ENCODE assay signal across 20 cellular contexts in genomic region chr4:182716207-182716606, GRCh38.
DNase-seq lines count a peak whose midpoint lies in the region; ATAC-seq and TF ChIP-seq lines count a peak whose summit lies in the region.
"Had no signal": no experiment of that assay in that cellular context is flagged by ENCODE, and none has a peak within 500 bp of the region (broad histone marks: within the 10 kb centered on the region; RNA-seq: fewer than 3 reads in every experiment).

No MANE protein-coding gene starts in this region.

- H2AFZ ChIP-seq in GM23338, result no peak overlapping the region

- H3K9me2 ChIP-seq in GM23338 (ENCODE audit: insufficient read depth), result no peaks in the 10 kb centered on the region

- H3K9me3 ChIP-seq in WERI-Rb-1 (ENCODE audit: severe bottlenecking) (no peaks in the 10 kb centered on the region), iPS-18a (ENCODE audit: control insufficient read depth, low read depth, low read length) (no peaks in the 10 kb centered on the region)
- H3K9me3 ChIP-seq: BE2C, SJSA1 had no signal

- H3K27ac ChIP-seq in GM23338 (ENCODE audit: low read depth) (peak overlapping the region; percentile 61; the same call in 1 of the 2 replicates), WERI-Rb-1 (peak overlapping the region; percentile 51), iPS-18a (ENCODE audit: low read length) (peak overlapping the region; percentile 11)
- H3K27ac ChIP-seq: SJSA1 had no signal

- peak overlapping the region; percentile 46 for H3K4me2 ChIP-seq in GM23338

- H3K4me1 ChIP-seq in GM23338 (ENCODE audit: insufficient read depth), result peaks cover 14% of the 10 kb centered on the region
- H3K4me1 ChIP-seq in iPS-18a (ENCODE audit: control insufficient read depth, low read depth, low read length), result peaks cover 16% of the 10 kb centered on the region
- H3K4me1 ChIP-seq: SJSA1 had no signal

- H3F3A ChIP-seq in GM23338 (replicated peaks; ENCODE audit: low read depth), result no peaks in the 10 kb centered on the region

- peak overlapping the region; percentile 78; the same call in 1 of the 2 replicates for H3K27ac Mint-ChIP-seq in GM23338
- H3K27ac Mint-ChIP-seq in neural crest cell (ENCODE audit: unreplicated experiment), result peak overlapping the region; percentile 32
- H3K27ac Mint-ChIP-seq: IgD-negative memory B cell had no signal

- DNase-seq in GM23338 (ENCODE audit: low spot score) (peak; percentile 44), WERI-Rb-1 (no peak), neural crest cell (ENCODE audit: low read depth, low spot score) (no peak)
- DNase-seq: BE2C, EL, GF-D8, HCEC 1CT, MV-4-11, NCI-H1105 treated with DMSO at 0.1 percent for 48 hours, NCI-H1694 treated with DMSO at 0.1 percent for 48 hours, NCI-H2081 treated with DMSO at 0.1 percent for 48 hours, NCI-H446 treated with DMSO at 0.1 percent for 48 hours, NCI-H526 treated with DMSO at 0.1 percent for 48 hours had no signal

- H3K36me3 ChIP-seq in GM23338 (ENCODE audit: insufficient read depth) (no peaks in the 10 kb centered on the region), WERI-Rb-1 (no peaks in the 10 kb centered on the region), iPS-18a (ENCODE audit: control insufficient read depth, low read depth, low read length) (no peaks in the 10 kb centered on the region)

- ATAC-seq in GM23338 (peak; percentile 71), HG03571 (IDR thresholded peaks at IDR 0.05; ENCODE audit: unreplicated experiment) (no peak), GM18498 (IDR thresholded peaks at IDR 0.05; ENCODE audit: unreplicated experiment) (no peak), HG03378 (IDR thresholded peaks at IDR 0.05; ENCODE audit: unreplicated experiment) (no peak)
- ATAC-seq: Right ventricle myocardium inferior had no signal

- H3K27me3 ChIP-seq in GM23338 (ENCODE audit: insufficient read depth) (no peaks in the 10 kb centered on the region), WERI-Rb-1 (ENCODE audit: insufficient read depth, low read depth, severe bottlenecking) (no peaks in the 10 kb centered on the region), iPS-18a (ENCODE audit: control insufficient read depth, insufficient read depth, low read length) (no peaks in the 10 kb centered on the region)
- H3K27me3 ChIP-seq: BE2C, SJSA1 had no signal

- H3K79me2 ChIP-seq in GM23338 (replicated peaks; ENCODE audit: insufficient read depth), result no peaks in the 10 kb centered on the region

- H3K36me3 Mint-ChIP-seq in GM23338 (ENCODE audit: low read depth) (peaks cover 9% of the 10 kb centered on the region), neural crest cell (ENCODE audit: low read depth) (peaks cover 10% of the 10 kb centered on the region)

- no peaks in the 10 kb centered on the region for H4K20me1 ChIP-seq in GM23338 (replicated peaks; ENCODE audit: insufficient read depth)

- no peak overlapping the region for H3K9ac ChIP-seq in iPS-18a (ENCODE audit: low read length)

- no peaks in the 10 kb centered on the region for H3K9me3 Mint-ChIP-seq in GM23338
- H3K9me3 Mint-ChIP-seq in neural crest cell, result no peaks in the 10 kb centered on the region

- H3K4me1 Mint-ChIP-seq in GM23338 (peaks cover 20% of the 10 kb centered on the region), neural crest cell (peaks cover 10% of the 10 kb centered on the region)
- H3K4me1 Mint-ChIP-seq: IgD-negative memory B cell had no signal

- H3K4me3 Mint-ChIP-seq in GM23338 (no peak overlapping the region), neural crest cell (no peak overlapping the region)
- H3K4me3 Mint-ChIP-seq: IgD-negative memory B cell had no signal

- TF ChIP-seq CTCF in GM23338 (conservative IDR thresholded peaks at IDR 0.05; ENCODE audit: low read depth in 2 of 2), result no peak
- no peak for TF ChIP-seq CTCF in WERI-Rb-1 (IDR thresholded peaks at IDR 0.05; ENCODE audit: low read depth, low read length)
- TF ChIP-seq CTCF in neural crest cell (conservative IDR thresholded peaks at IDR 0.05), result no peak

- peak overlapping the region; percentile 13; the same call in 1 of the 2 replicates for H3K4me3 ChIP-seq in GM23338
- peak overlapping the region; percentile 11 for H3K4me3 ChIP-seq in WERI-Rb-1 (ENCODE audit: low read depth, low read length)
- peak overlapping the region; percentile 6 for H3K4me3 ChIP-seq in iPS-18a (ENCODE audit: low read length)
- H3K4me3 ChIP-seq: SJSA1 had no signal

- H3K27me3 Mint-ChIP-seq in GM23338 (ENCODE audit: insufficient read depth, low read depth, poor library complexity), result no peaks in the 10 kb centered on the region
- H3K27me3 Mint-ChIP-seq in neural crest cell (ENCODE audit: low read depth), result no peaks in the 10 kb centered on the region
- H3K27me3 Mint-ChIP-seq: IgD-negative memory B cell had no signal

TF ChIP-seq in GM23338, 12 proteins besides CTCF, POLR2A, EP300 and RAD21:
- TF ChIP-seq EZH2 (IDR thresholded peaks at IDR 0.05; ENCODE audit: low read depth, unreplicated experiment), result no peak
- TF ChIP-seq ZNF114 (CRISPR knock-in tag; IDR thresholded peaks at IDR 0.05), result no peak
- TF ChIP-seq REST (IDR thresholded peaks at IDR 0.05; ENCODE audit: unreplicated experiment), result no peak
- TF ChIP-seq NANOG (IDR thresholded peaks at IDR 0.05; ENCODE audit: borderline replicate concordance), result no peak
- no peak for TF ChIP-seq STAT1 (IDR thresholded peaks at IDR 0.05; ENCODE audit: unreplicated experiment)
- no peak for TF ChIP-seq EZH2phosphoT487 (IDR thresholded peaks at IDR 0.05; ENCODE audit: unreplicated experiment)

Comparison
In these comparisons a context has a peak if more than half of its experiments do, and no peak if none do; other contexts are left out.
1. H3K27ac ChIP-seq: peak in every context shown above with its lines; median percentile 61 in GM23338; 51 in WERI-Rb-1; 11 in iPS-18a.